In the genomic region with DNA sequence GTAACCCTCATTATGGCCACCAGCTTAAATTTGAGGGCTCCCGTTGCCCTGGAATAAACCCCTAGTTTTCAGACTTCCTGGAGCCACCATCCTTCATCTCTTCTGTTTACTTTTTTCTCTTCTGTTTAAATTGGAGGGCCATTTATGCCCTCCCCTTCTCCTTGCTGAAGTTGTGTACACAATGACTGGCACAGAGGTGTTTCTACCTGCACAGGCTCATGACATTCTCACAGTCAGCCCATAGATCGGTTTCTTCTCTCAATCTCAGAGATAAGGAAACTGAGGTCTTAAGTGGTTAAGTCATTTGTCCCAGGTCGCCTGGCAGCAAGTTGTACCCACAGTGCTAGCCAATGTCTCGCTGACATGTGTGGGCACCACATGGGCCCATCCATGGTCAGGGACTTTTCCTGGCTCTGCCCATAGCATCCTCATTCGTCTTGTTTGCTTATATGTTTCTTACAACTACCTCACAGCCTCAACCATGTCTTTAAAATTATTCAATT, we compare ENCODE assay signal across 1 cellular context.
TF ChIP-seq lines count a peak whose summit lies in the region.

No MANE protein-coding gene starts in this region.

TF ChIP-seq in K562, 482 proteins besides CTCF, POLR2A, EP300 and RAD21:
- TF ChIP-seq, protein P1, sequence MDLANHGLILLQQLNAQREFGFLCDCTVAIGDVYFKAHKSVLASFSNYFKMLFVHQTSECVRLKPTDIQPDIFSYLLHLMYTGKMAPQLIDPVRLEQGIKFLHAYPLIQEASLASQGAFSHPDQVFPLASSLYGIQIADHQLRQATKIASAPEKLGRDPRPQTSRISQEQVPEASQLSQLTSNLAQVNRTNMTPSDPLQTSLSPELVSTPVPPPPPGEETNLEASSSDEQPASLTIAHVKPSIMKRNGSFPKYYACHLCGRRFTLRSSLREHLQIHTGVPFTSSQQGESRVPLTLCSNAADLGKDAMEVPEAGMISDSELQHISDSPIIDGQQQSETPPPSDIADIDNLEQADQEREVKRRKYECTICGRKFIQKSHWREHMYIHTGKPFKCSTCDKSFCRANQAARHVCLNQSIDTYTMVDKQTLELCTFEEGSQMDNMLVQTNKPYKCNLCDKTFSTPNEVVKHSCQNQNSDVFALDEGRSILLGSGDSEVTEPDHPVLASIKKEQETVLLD (IDR thresholded peaks at IDR 0.05): no peak
- TF ChIP-seq ZNF212 (CRISPR knock-in tag; IDR thresholded peaks at IDR 0.05) (no peak), TEAD2 (tag; IDR thresholded peaks at IDR 0.05) (no peak), SNIP1 (IDR thresholded peaks at IDR 0.05; ENCODE audit: low read depth) (no peak), TCFL5 (CRISPR knock-in tag; conservative IDR thresholded peaks at IDR 0.05) (no peak), POU5F1 (IDR thresholded peaks at IDR 0.05; ENCODE audit: borderline replicate concordance, low read depth, low read length, partially characterized antibody) (no peak), EZH2 (IDR thresholded peaks at IDR 0.05; ENCODE audit: borderline replicate concordance, low read depth, low read length) (no peak), HMGN3 (IDR thresholded peaks at IDR 0.05; ENCODE audit: borderline replicate concordance, extremely low read depth, insufficient read length, low read depth, low read length) (no peak), HDAC6 (IDR thresholded peaks at IDR 0.05; ENCODE audit: low read depth, low read length) (no peak), NFATC3 (IDR thresholded peaks at IDR 0.05) (no peak), NR2F6 (CRISPR knock-in tag; IDR thresholded peaks at IDR 0.05) (no peak), PHB (CRISPR knock-in tag; IDR thresholded peaks at IDR 0.05) (no peak), ZFX (CRISPR knock-in tag; IDR thresholded peaks at IDR 0.05) (no peak)
- TF ChIP-seq, protein P2, sequence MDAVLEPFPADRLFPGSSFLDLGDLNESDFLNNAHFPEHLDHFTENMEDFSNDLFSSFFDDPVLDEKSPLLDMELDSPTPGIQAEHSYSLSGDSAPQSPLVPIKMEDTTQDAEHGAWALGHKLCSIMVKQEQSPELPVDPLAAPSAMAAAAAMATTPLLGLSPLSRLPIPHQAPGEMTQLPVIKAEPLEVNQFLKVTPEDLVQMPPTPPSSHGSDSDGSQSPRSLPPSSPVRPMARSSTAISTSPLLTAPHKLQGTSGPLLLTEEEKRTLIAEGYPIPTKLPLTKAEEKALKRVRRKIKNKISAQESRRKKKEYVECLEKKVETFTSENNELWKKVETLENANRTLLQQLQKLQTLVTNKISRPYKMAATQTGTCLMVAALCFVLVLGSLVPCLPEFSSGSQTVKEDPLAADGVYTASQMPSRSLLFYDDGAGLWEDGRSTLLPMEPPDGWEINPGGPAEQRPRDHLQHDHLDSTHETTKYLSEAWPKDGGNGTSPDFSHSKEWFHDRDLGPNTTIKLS (IDR thresholded peaks at IDR 0.05; ENCODE audit: borderline replicate concordance, low read depth): no peak
- TF ChIP-seq, protein P3, sequence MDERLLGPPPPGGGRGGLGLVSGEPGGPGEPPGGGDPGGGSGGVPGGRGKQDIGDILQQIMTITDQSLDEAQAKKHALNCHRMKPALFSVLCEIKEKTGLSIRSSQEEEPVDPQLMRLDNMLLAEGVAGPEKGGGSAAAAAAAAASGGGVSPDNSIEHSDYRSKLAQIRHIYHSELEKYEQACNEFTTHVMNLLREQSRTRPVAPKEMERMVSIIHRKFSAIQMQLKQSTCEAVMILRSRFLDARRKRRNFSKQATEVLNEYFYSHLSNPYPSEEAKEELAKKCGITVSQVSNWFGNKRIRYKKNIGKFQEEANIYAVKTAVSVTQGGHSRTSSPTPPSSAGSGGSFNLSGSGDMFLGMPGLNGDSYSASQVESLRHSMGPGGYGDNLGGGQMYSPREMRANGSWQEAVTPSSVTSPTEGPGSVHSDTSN (CRISPR knock-in tag; IDR thresholded peaks at IDR 0.05; ENCODE audit: low read depth): no peak
- TF ChIP-seq, protein P3 (tag; conservative IDR thresholded peaks at IDR 0.05; ENCODE audit: low read depth): no peak
- TF ChIP-seq, protein P4, sequence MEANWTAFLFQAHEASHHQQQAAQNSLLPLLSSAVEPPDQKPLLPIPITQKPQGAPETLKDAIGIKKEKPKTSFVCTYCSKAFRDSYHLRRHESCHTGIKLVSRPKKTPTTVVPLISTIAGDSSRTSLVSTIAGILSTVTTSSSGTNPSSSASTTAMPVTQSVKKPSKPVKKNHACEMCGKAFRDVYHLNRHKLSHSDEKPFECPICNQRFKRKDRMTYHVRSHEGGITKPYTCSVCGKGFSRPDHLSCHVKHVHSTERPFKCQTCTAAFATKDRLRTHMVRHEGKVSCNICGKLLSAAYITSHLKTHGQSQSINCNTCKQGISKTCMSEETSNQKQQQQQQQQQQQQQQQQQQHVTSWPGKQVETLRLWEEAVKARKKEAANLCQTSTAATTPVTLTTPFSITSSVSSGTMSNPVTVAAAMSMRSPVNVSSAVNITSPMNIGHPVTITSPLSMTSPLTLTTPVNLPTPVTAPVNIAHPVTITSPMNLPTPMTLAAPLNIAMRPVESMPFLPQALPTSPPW (CRISPR knock-in tag; IDR thresholded peaks at IDR 0.05): no peak
